ENCODE assay signal across 1 cellular context in genomic region chr14:22839159-22839779, GRCh38.
A peak's percentile ranks its signal among the peaks of the same experiment; 100 is the strongest.
TF ChIP-seq lines count a peak whose summit lies in the region.

No MANE protein-coding gene starts in this region.

TF ChIP-seq in HepG2, 621 proteins besides CTCF, POLR2A, EP300 and RAD21 (continued from another document and continues in another):
- peak; percentile 85 for TF ChIP-seq ZNF407 (CRISPR knock-in tag; IDR thresholded peaks at IDR 0.05; ENCODE audit: not compliant biosample characterization)
- no peak for TF ChIP-seq ZNF567 (CRISPR knock-in tag; IDR thresholded peaks at IDR 0.05; ENCODE audit: borderline replicate concordance)
- TF ChIP-seq ZNF713 (CRISPR knock-in tag; IDR thresholded peaks at IDR 0.05) = no peak
- TF ChIP-seq ZNF607 (CRISPR knock-in tag; IDR thresholded peaks at IDR 0.05; ENCODE audit: borderline replicate concordance) = no peak
- no peak for TF ChIP-seq NR2F2 (IDR thresholded peaks at IDR 0.05; ENCODE audit: borderline replicate concordance, low read depth)
- no peak for TF ChIP-seq AKAP8 (CRISPR knock-in tag; IDR thresholded peaks at IDR 0.05)
- no peak for TF ChIP-seq ZNF709 (CRISPR knock-in tag; IDR thresholded peaks at IDR 0.05)
- TF ChIP-seq ZSCAN20 (CRISPR knock-in tag; IDR thresholded peaks at IDR 0.05; ENCODE audit: borderline replicate concordance) = no peak
- TF ChIP-seq FOXK1 (CRISPR knock-in tag; IDR thresholded peaks at IDR 0.05; ENCODE audit: borderline replicate concordance, low read depth) = peak; percentile 32; the same call in 1 of the 2 replicates
- no peak for TF ChIP-seq FOXJ3 (CRISPR knock-in tag; IDR thresholded peaks at IDR 0.05; ENCODE audit: borderline replicate concordance)
- TF ChIP-seq ZNF430 (CRISPR knock-in tag; IDR thresholded peaks at IDR 0.05) = no peak
- no peak for TF ChIP-seq ZNF121 (CRISPR knock-in tag; IDR thresholded peaks at IDR 0.05)
- 0 out of 2 replicates have a peak, but pooled peaks have one; percentile 31 for TF ChIP-seq ZNF784 (CRISPR knock-in tag; IDR thresholded peaks at IDR 0.05; ENCODE audit: borderline replicate concordance)
- no peak for TF ChIP-seq ZNF577 (CRISPR knock-in tag; IDR thresholded peaks at IDR 0.05; ENCODE audit: borderline replicate concordance, low read depth)
- TF ChIP-seq MED1 (CRISPR knock-in tag; IDR thresholded peaks at IDR 0.05) = no peak
- no peak for TF ChIP-seq SP140L (CRISPR knock-in tag; IDR thresholded peaks at IDR 0.05; ENCODE audit: borderline replicate concordance)
- TF ChIP-seq THRA (CRISPR knock-in tag; IDR thresholded peaks at IDR 0.05; ENCODE audit: borderline replicate concordance) = peak; percentile 16; the same call in 1 of the 2 replicates
- 0 out of 2 replicates have a peak, but pooled peaks have one; percentile 19 for TF ChIP-seq ZSCAN25 (CRISPR knock-in tag; IDR thresholded peaks at IDR 0.05)
- peak; percentile 15; the same call in 1 of the 2 replicates for TF ChIP-seq NFE2L1 (CRISPR knock-in tag; IDR thresholded peaks at IDR 0.05; ENCODE audit: borderline replicate concordance)
- TF ChIP-seq CREB1 (IDR thresholded peaks at IDR 0.05) = no peak
- TF ChIP-seq CREB1 (CRISPR knock-in tag; IDR thresholded peaks at IDR 0.05) = no peak
- 0 out of 2 replicates have a peak, but pooled peaks have one; percentile 1 for TF ChIP-seq HES4 (CRISPR knock-in tag; IDR thresholded peaks at IDR 0.05; ENCODE audit: borderline replicate concordance)
- TF ChIP-seq ZNF639 (CRISPR knock-in tag; conservative IDR thresholded peaks at IDR 0.05) = no peak
- no peak for TF ChIP-seq KLF12 (CRISPR knock-in tag; IDR thresholded peaks at IDR 0.05; ENCODE audit: borderline replicate concordance)
- no peak for TF ChIP-seq NBN (conservative IDR thresholded peaks at IDR 0.05)
- TF ChIP-seq ZMYM4 (CRISPR knock-in tag; IDR thresholded peaks at IDR 0.05) = 0 out of 2 replicates have a peak, but pooled peaks have one; percentile 9
- TF ChIP-seq ZNF333 (CRISPR knock-in tag; IDR thresholded peaks at IDR 0.05; ENCODE audit: borderline replicate concordance) = 0 out of 2 replicates have a peak, but pooled peaks have one; percentile 13
- TF ChIP-seq FUBP1 (CRISPR knock-in tag; IDR thresholded peaks at IDR 0.05; ENCODE audit: borderline replicate concordance) = no peak; the same call in 1 of the 2 replicates
- no peak for TF ChIP-seq JUN (CRISPR knock-in tag; IDR thresholded peaks at IDR 0.05)
- TF ChIP-seq TFAP4 (IDR thresholded peaks at IDR 0.05; ENCODE audit: borderline replicate concordance, low read depth) = peak; percentile 29; the same call in 1 of the 2 replicates
- peak; percentile 36; the same call in 1 of the 2 replicates for TF ChIP-seq ZFP91 (CRISPR knock-in tag; IDR thresholded peaks at IDR 0.05; ENCODE audit: borderline replicate concordance)
- TF ChIP-seq ZNF83 (CRISPR knock-in tag; IDR thresholded peaks at IDR 0.05; ENCODE audit: borderline replicate concordance) = no peak
- TF ChIP-seq ZNF556 (CRISPR knock-in tag; IDR thresholded peaks at IDR 0.05; ENCODE audit: borderline replicate concordance) = no peak
- 0 out of 2 replicates have a peak, but pooled peaks have one; percentile 26 for TF ChIP-seq ZMYM3 (CRISPR knock-in tag; IDR thresholded peaks at IDR 0.05)
- TF ChIP-seq TBX2 (CRISPR knock-in tag; IDR thresholded peaks at IDR 0.05; ENCODE audit: borderline replicate concordance) = no peak
- TF ChIP-seq ZNF484 (CRISPR knock-in tag; IDR thresholded peaks at IDR 0.05; ENCODE audit: borderline replicate concordance, low read depth) = no peak
- peak; percentile 71; the same call in 1 of the 2 replicates for TF ChIP-seq ZNF276 (CRISPR knock-in tag; IDR thresholded peaks at IDR 0.05; ENCODE audit: low read depth)
- no peak; the same call in 1 of the 2 replicates for TF ChIP-seq ZNF280B (CRISPR knock-in tag; IDR thresholded peaks at IDR 0.05; ENCODE audit: borderline replicate concordance)
- TF ChIP-seq ZNF33B (CRISPR knock-in tag; IDR thresholded peaks at IDR 0.05) = no peak; the same call in 1 of the 2 replicates
- no peak for TF ChIP-seq NCOA2 (CRISPR knock-in tag; IDR thresholded peaks at IDR 0.05)
- no peak for TF ChIP-seq ATF7-NPFF (CRISPR knock-in tag; IDR thresholded peaks at IDR 0.05; ENCODE audit: low read depth)
- TF ChIP-seq ZNF883 (CRISPR knock-in tag; IDR thresholded peaks at IDR 0.05; ENCODE audit: not compliant biosample characterization) = peak; percentile 53
- TF ChIP-seq PTBP1 (IDR thresholded peaks at IDR 0.05; ENCODE audit: low read depth, low read length, poor library complexity, severe bottlenecking) = no peak
